In genomic region chr13:74066937-74067336, GRCh38 we compare ENCODE assay signal across 24 cellular contexts.
"Had no signal": no experiment of that assay in that cellular context is flagged by ENCODE, and none has a peak within 500 bp of the region (broad histone marks: within the 10 kb centered on the region; RNA-seq: fewer than 3 reads in every experiment).

No MANE protein-coding gene starts in this region.

- H3K36me3 ChIP-seq: left lung, ovary, right lobe of liver, stomach, suprapubic skin, transverse colon, uterus had no signal

- H3K27me3 ChIP-seq: left lung, ovary, right lobe of liver, stomach, suprapubic skin, transverse colon, uterus had no signal

- H3K9me3 ChIP-seq: left lung, ovary, right lobe of liver, stomach, suprapubic skin, transverse colon, uterus had no signal

- DNase-seq: activated CD4-positive, alpha-beta T cell treated with anti-CD3 and anti-CD28 coated beads for 48 hours; activated CD4-positive, CD25-positive, alpha-beta regulatory T cell; activated CD8-positive, alpha-beta memory T cell treated with anti-CD3 and anti-CD28 coated beads, Interleukin-2, amount 10 ng/mL, durations not matched to agents 7 days and 5 days; activated CD8-positive, alpha-beta T cell treated with anti-CD3 and anti-CD28 coated beads for 36 hours; activated gamma-delta T cell treated with Interleukin-2 at 50 U/mL for 16 hours; aorta; cerebellar nuclear complex; erythroblast; foreskin melanocyte; kidney glomerular epithelial cell; left lung; naive thymus-derived CD8-positive, alpha-beta T cell; ovary; right lobe of liver; small intestine; stimulated activated CD4-positive, alpha-beta T cell treated with anti-CD3 and anti-CD28 coated beads, Interleukin-15, amount 100 ng/mL, for 24 hours; stomach; transverse colon; uterus had no signal

- H3K4me3 Mint-ChIP-seq: activated CD8-positive, alpha-beta memory T cell treated with anti-CD3 and anti-CD28 coated beads, Interleukin-2, amount 10 ng/mL, durations not matched to agents 7 days and 5 days; activated CD8-positive, alpha-beta T cell treated with anti-CD3 and anti-CD28 coated beads for 36 hours; activated naive CD4-positive, alpha-beta T cell treated with anti-CD3 and anti-CD28 coated beads, Interleukin-2, amount 50 U/mL, for 24 hours; stimulated activated memory B cell treated with anti-CD40 and anti-IgM and Interleukin-4, amounts not matched to agents 10 μg/mL and 1 μg/mL and 100 μg/mL, for 72 hours; T-helper 1 cell treated with Interleukin-12 subunit alpha and Interleukin-12 subunit beta and Interleukin-4 antibody, amounts not matched to agents 30 μg/mL and 1 μg/mL, for 36 hours had no signal

- H3K27me3 Mint-ChIP-seq: activated CD8-positive, alpha-beta memory T cell treated with anti-CD3 and anti-CD28 coated beads, Interleukin-2, amount 10 ng/mL, durations not matched to agents 7 days and 5 days; activated CD8-positive, alpha-beta T cell treated with anti-CD3 and anti-CD28 coated beads for 36 hours; activated naive CD4-positive, alpha-beta T cell treated with anti-CD3 and anti-CD28 coated beads, Interleukin-2, amount 50 U/mL, for 24 hours; naive thymus-derived CD8-positive, alpha-beta T cell; stimulated activated memory B cell treated with anti-CD40 and anti-IgM and Interleukin-4, amounts not matched to agents 10 μg/mL and 1 μg/mL and 100 μg/mL, for 72 hours had no signal

- H3K9me3 Mint-ChIP-seq: activated CD8-positive, alpha-beta T cell treated with anti-CD3 and anti-CD28 coated beads for 36 hours; activated naive CD4-positive, alpha-beta T cell treated with anti-CD3 and anti-CD28 coated beads, Interleukin-2, amount 50 U/mL, for 24 hours; naive thymus-derived CD8-positive, alpha-beta T cell; stimulated activated memory B cell treated with anti-CD40 and anti-IgM and Interleukin-4, amounts not matched to agents 10 μg/mL and 1 μg/mL and 100 μg/mL, for 72 hours; T-helper 1 cell treated with Interleukin-12 subunit alpha and Interleukin-12 subunit beta and Interleukin-4 antibody, amounts not matched to agents 30 μg/mL and 1 μg/mL, for 36 hours had no signal

- ATAC-seq: activated CD8-positive, alpha-beta memory T cell treated with anti-CD3 and anti-CD28 coated beads, Interleukin-2, amount 10 ng/mL, durations not matched to agents 7 days and 5 days; activated CD8-positive, alpha-beta T cell treated with anti-CD3 and anti-CD28 coated beads for 36 hours; left lung; naive thymus-derived CD8-positive, alpha-beta T cell; right lobe of liver; stimulated activated memory B cell treated with anti-CD40 and anti-IgM and Interleukin-4, amounts not matched to agents 10 μg/mL and 1 μg/mL and 100 μg/mL, for 72 hours had no signal

- H3K4me3 ChIP-seq: left lung, lung, ovary, right lobe of liver, stomach, suprapubic skin, transverse colon, uterus had no signal

- H3K27ac ChIP-seq: left lung, ovary, right lobe of liver, stomach, suprapubic skin, transverse colon, uterus had no signal

- H3K27ac Mint-ChIP-seq: activated CD8-positive, alpha-beta memory T cell treated with anti-CD3 and anti-CD28 coated beads, Interleukin-2, amount 10 ng/mL, durations not matched to agents 7 days and 5 days; activated CD8-positive, alpha-beta T cell treated with anti-CD3 and anti-CD28 coated beads for 36 hours; activated naive CD4-positive, alpha-beta T cell treated with anti-CD3 and anti-CD28 coated beads, Interleukin-2, amount 50 U/mL, for 24 hours; T-helper 1 cell treated with Interleukin-12 subunit alpha and Interleukin-12 subunit beta and Interleukin-4 antibody, amounts not matched to agents 30 μg/mL and 1 μg/mL, for 36 hours had no signal
